Comparison of ENCODE assay signal across 14 cellular contexts in the genomic region with DNA sequence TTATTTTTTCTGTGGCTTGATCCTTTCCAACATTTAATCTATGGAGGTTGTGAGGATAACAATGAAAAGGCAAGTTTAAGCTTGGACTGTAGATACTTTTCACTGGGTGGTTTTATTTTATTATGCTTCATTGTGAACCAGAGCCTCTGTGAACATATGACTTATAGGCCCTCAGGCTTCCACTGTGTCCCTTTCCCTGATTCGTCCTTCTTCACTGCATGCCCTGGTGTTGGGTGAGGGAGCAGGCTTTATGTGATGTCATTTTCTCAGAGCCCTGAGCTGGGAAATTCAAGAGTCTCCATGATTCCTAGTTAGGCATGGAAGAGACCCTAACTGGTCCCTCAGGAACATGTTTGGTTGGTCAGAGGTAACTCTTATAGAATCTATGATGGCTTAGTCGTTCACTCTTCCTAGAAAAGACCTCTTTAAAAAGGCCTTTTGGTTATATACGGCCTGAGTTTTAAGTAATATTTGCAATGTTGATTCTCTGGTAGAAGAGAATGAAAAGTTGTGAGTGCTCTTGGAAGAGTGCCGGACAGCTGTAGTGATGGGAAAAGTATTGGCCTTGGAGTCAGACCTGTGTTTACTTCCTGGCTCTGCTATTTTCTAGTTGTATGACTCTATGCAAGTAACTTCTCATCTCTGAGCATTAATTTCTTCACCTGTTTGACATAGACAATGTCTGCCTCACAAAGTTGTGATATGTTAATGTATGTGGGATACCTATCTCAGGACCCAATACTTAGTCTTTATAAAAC.
DNase-seq lines count a peak whose midpoint lies in the region; ATAC-seq, FAIRE-seq and TF ChIP-seq lines count a peak whose summit lies in the region.
"Had no signal": no experiment of that assay in that cellular context is flagged by ENCODE, and none has a peak within 500 bp of the region (broad histone marks: within the 10 kb centered on the region; RNA-seq: fewer than 3 reads in every experiment).

No MANE protein-coding gene starts in this region.

- no peak overlapping the region for H3K9ac ChIP-seq in Loucy (ENCODE audit: low read depth, low read length, poor library complexity, severe bottlenecking)

- H3K9me3 ChIP-seq in CD8-positive, alpha-beta T cell (ENCODE audit: low read length): no peaks in the 10 kb centered on the region
- H3K9me3 ChIP-seq in Loucy (ENCODE audit: insufficient read depth, low read depth, low read length) (no peaks in the 10 kb centered on the region), psoas muscle (no peaks in the 10 kb centered on the region)

- H3K4me3 ChIP-seq in CD8-positive, alpha-beta T cell (ENCODE audit: low read depth, low read length): no peak overlapping the region
- H3K4me3 ChIP-seq in Loucy (ENCODE audit: low read length, poor library complexity, severe bottlenecking): no peak overlapping the region
- H3K4me3 ChIP-seq in psoas muscle: no peak overlapping the region

- H3F3A ChIP-seq in Loucy (ENCODE audit: low read depth): no peaks in the 10 kb centered on the region; the same call in 1 of the 2 replicates

- no peak overlapping the region for H3K4me3 Mint-ChIP-seq in CD8-positive, alpha-beta T cell
- peak overlapping the region; percentile 45 for H3K4me3 Mint-ChIP-seq in central memory CD8-positive, alpha-beta T cell
- H3K4me3 Mint-ChIP-seq: brain had no signal

- POLR2A ChIA-PET in CD8-positive, alpha-beta T cell (lab: Charles Lee): interaction anchor here (1.0 to 1.3 kb wide), 2 partner anchors 8 to 578 kb away, joined by 3 to 5 read pairs; no protein-coding TSS in a partner anchor

- H3K4me1 ChIP-seq in CD8-positive, alpha-beta T cell (ENCODE audit: insufficient read depth, low read length): peaks cover 21% of the 10 kb centered on the region
- H3K4me1 ChIP-seq in Loucy (ENCODE audit: insufficient read depth, low read length, poor library complexity, severe bottlenecking) (peaks cover 31% of the 10 kb centered on the region), psoas muscle (peaks cover 15% of the 10 kb centered on the region)

- H3K9me3 Mint-ChIP-seq in CD8-positive, alpha-beta T cell: peaks cover 5% of the 10 kb centered on the region
- H3K9me3 Mint-ChIP-seq in central memory CD8-positive, alpha-beta T cell: peaks cover 6% of the 10 kb centered on the region

- H4K20me1 ChIP-seq in Loucy (ENCODE audit: insufficient read depth, low read length, poor library complexity, severe bottlenecking): no peaks in the 10 kb centered on the region

- H3K27ac Mint-ChIP-seq in CD8-positive, alpha-beta T cell: peak overlapping the region; percentile 87
- H3K27ac Mint-ChIP-seq in central memory CD8-positive, alpha-beta T cell (ENCODE audit: low read depth): peak overlapping the region; percentile 84
- H3K27ac Mint-ChIP-seq: brain had no signal

- H3K27me3 Mint-ChIP-seq in CD8-positive, alpha-beta T cell (ENCODE audit: low read depth): no peaks in the 10 kb centered on the region
- no peaks in the 10 kb centered on the region for H3K27me3 Mint-ChIP-seq in central memory CD8-positive, alpha-beta T cell
- H3K27me3 Mint-ChIP-seq: brain had no signal

- no peak overlapping the region for H2AFZ ChIP-seq in Loucy (ENCODE audit: low read length)

- peaks cover 52% of the 10 kb centered on the region for H3K4me1 Mint-ChIP-seq in CD8-positive, alpha-beta T cell (ENCODE audit: low read depth)
- peaks cover 59% of the 10 kb centered on the region for H3K4me1 Mint-ChIP-seq in central memory CD8-positive, alpha-beta T cell

- no peak for TF ChIP-seq CTCF in CD8-positive, alpha-beta T cell (IDR thresholded peaks at IDR 0.05)
- no peak for TF ChIP-seq CTCF in Loucy (conservative IDR thresholded peaks at IDR 0.05; ENCODE audit: low read length)
- no peak for TF ChIP-seq CTCF in psoas muscle (IDR thresholded peaks at IDR 0.05)
- TF ChIP-seq CTCF in D721Med (IDR thresholded peaks at IDR 0.05; ENCODE audit: insufficient read depth, missing control alignments): no peak

- H3K9me2 ChIP-seq in Loucy (replicated peaks; ENCODE audit: low read depth, low read length): no peaks in the 10 kb centered on the region

- DNase-seq in CD8-positive, alpha-beta T cell: no peak
- DNase-seq in central memory CD8-positive, alpha-beta T cell (ENCODE audit: low spot score in 2 of 2): no peak
- DNase-seq in psoas muscle: no peak
- no peak for DNase-seq in HUDEP-2 (lab: John Stamatoyannopoulos, UW; ENCODE audit: unreplicated experiment in 76 of 76)
- DNase-seq in D721Med (ENCODE audit: insufficient read length, low spot score): no peak
- DNase-seq: NCI-H1930, NCI-H524 treated with DMSO at 0.1 percent for 48 hours, PC-3, retina had no signal

- peak overlapping the region; percentile 30 for H3K4me2 ChIP-seq in Loucy (ENCODE audit: low read depth, low read length, poor library complexity, severe bottlenecking)

- intact Hi-C loops in CD8-positive, alpha-beta T cell (cut with DNase I, micrococcal nuclease): loop anchor here in 1 of 2 experiments (2.0 to 5.0 kb wide), 4 partner anchors 16 to 580 kb away; no protein-coding TSS in a partner anchor
- intact Hi-C loops in psoas muscle (cut with DNase I): loop anchor here in 1 of 2 donors (2.0 kb wide), 1 partner anchor 24 kb away; no protein-coding TSS in a partner anchor

- no peaks in the 10 kb centered on the region for H3K79me2 ChIP-seq in Loucy (ENCODE audit: insufficient read depth, low read length)

- H3K27ac ChIP-seq in CD8-positive, alpha-beta T cell (ENCODE audit: low read depth, low read length): no peak overlapping the region
- H3K27ac ChIP-seq in psoas muscle: peak overlapping the region; percentile 15

- WGBS in psoas muscle, 3 donors: 77 to 87% (median 80%) methylated on average over 4 of the region's 4 CpGs

- H3K36me3 Mint-ChIP-seq in CD8-positive, alpha-beta T cell: peaks cover 5% of the 10 kb centered on the region
- peaks cover 3% of the 10 kb centered on the region for H3K36me3 Mint-ChIP-seq in central memory CD8-positive, alpha-beta T cell (ENCODE audit: insufficient read depth)

- no peaks in the 10 kb centered on the region for H3K27me3 ChIP-seq in CD8-positive, alpha-beta T cell (ENCODE audit: insufficient read depth, low read length)
- no peaks in the 10 kb centered on the region for H3K27me3 ChIP-seq in Loucy (ENCODE audit: insufficient read depth, low read length, poor library complexity, severe bottlenecking)
- H3K27me3 ChIP-seq in psoas muscle (ENCODE audit: insufficient read depth in 3 of 3, low read length in 2 of 3): no peaks in the 10 kb centered on the region

- FAIRE-seq in D721Med (lab: Jason Lieb, UNC): no peak
- FAIRE-seq: HepG2 had no signal

- CTCF ChIA-PET in CD8-positive, alpha-beta T cell (lab: Charles Lee): interaction anchor here (0.9 to 1.7 kb wide), 4 partner anchors 8 to 632 kb away, joined by 3 to 5 read pairs (median 4); no protein-coding TSS in a partner anchor

- H3K36me3 ChIP-seq in CD8-positive, alpha-beta T cell (ENCODE audit: insufficient read depth, low read length): no peaks in the 10 kb centered on the region
- H3K36me3 ChIP-seq in Loucy (ENCODE audit: insufficient read depth, low read length) (no peaks in the 10 kb centered on the region), psoas muscle (ENCODE audit: insufficient read depth in 1 of 2, low read depth in 1 of 2) (no peaks in the 10 kb centered on the region)

- no peak for ATAC-seq in CD8-positive, alpha-beta T cell
- no peak for ATAC-seq in central memory CD8-positive, alpha-beta T cell (replicated peaks; ENCODE audit: extremely low read depth, poor library complexity, severe bottlenecking)
- ATAC-seq in psoas muscle (no peak), GM21360 (IDR thresholded peaks at IDR 0.05; ENCODE audit: unreplicated experiment) (no peak)
- ATAC-seq: HepG2, left lobe of liver, PC-3 had no signal
